Comparison of ENCODE assay signal across 14 cellular contexts in genomic region chr2:441258-442023, GRCh38.
A peak's percentile ranks its signal among the peaks of the same experiment; 100 is the strongest.
DNase-seq lines count a peak whose midpoint lies in the region; ATAC-seq and TF ChIP-seq lines count a peak whose summit lies in the region.
"Had no signal": no experiment of that assay in that cellular context is flagged by ENCODE, and none has a peak within 500 bp of the region (broad histone marks: within the 10 kb centered on the region; RNA-seq: fewer than 3 reads in every experiment).

No MANE protein-coding gene starts in this region.

- no peaks in the 10 kb centered on the region for H3K4me1 ChIP-seq in gastroesophageal sphincter
- H3K4me1 ChIP-seq in upper lobe of right lung, result peaks cover 16% of the 10 kb centered on the region
- H3K4me1 ChIP-seq: left ventricle myocardium inferior, pancreas had no signal

- TF ChIP-seq POLR2A in gastroesophageal sphincter (IDR thresholded peaks at IDR 0.05), result no peak
- TF ChIP-seq POLR2A in erythroblast (IDR thresholded peaks at IDR 0.05; ENCODE audit: low read length), result no peak

- DNase-seq in upper lobe of right lung (no peak), CD14-positive monocyte (ENCODE audit: low spot score) (no peak), erythroblast (lab: John Stamatoyannopoulos, UW) (no peak)
- no peak for DNase-seq in activated CD8-positive, alpha-beta memory T cell treated with anti-CD3 and anti-CD28 coated beads, Interleukin-2, amount 10 ng/mL, durations not matched to agents 7 days and 5 days
- DNase-seq: activated T-cell treated with anti-CD3 and anti-CD28 coated beads, Interleukin-2, amount 50 U/mL, for 1 hour; Calu3; dorsolateral prefrontal cortex; H9; left ventricle myocardium inferior; pancreas; stomach had no signal

- TF ChIP-seq EP300 in gastroesophageal sphincter (IDR thresholded peaks at IDR 0.05), result no peak

- CTCF ChIA-PET in activated CD8-positive, alpha-beta memory T cell treated with anti-CD3 and anti-CD28 coated beads, Interleukin-2, amount 10 ng/mL, durations not matched to agents 7 days and 5 days (lab: Charles Lee), result no interaction called here

- H3K9me3 ChIP-seq in gastroesophageal sphincter (no peaks in the 10 kb centered on the region), upper lobe of right lung (no peaks in the 10 kb centered on the region)
- H3K9me3 ChIP-seq: left ventricle myocardium inferior, pancreas, stomach had no signal

- ATAC-seq in GM19328 (IDR thresholded peaks at IDR 0.05; ENCODE audit: unreplicated experiment), result peak; percentile 34
- peak; percentile 57 for ATAC-seq in HG03095 (IDR thresholded peaks at IDR 0.05; ENCODE audit: unreplicated experiment)
- peak; percentile 25 for ATAC-seq in gastroesophageal sphincter
- peak; percentile 56 for ATAC-seq in upper lobe of right lung
- ATAC-seq in activated CD8-positive, alpha-beta memory T cell treated with anti-CD3 and anti-CD28 coated beads, Interleukin-2, amount 10 ng/mL, durations not matched to agents 7 days and 5 days, result no peak
- ATAC-seq: pancreas had no signal

- H3K4me1 Mint-ChIP-seq in activated CD8-positive, alpha-beta memory T cell treated with anti-CD3 and anti-CD28 coated beads, Interleukin-2, amount 10 ng/mL, durations not matched to agents 7 days and 5 days, result peaks cover 33% of the 10 kb centered on the region
- H3K4me1 Mint-ChIP-seq in CD14-positive monocyte, result no peaks in the 10 kb centered on the region

- H3K27ac ChIP-seq in gastroesophageal sphincter, result no peak overlapping the region
- peak overlapping the region; percentile 85 for H3K27ac ChIP-seq in upper lobe of right lung
- H3K27ac ChIP-seq: left ventricle myocardium inferior, pancreas had no signal

- H3K27me3 ChIP-seq in gastroesophageal sphincter, result peaks cover 51% of the 10 kb centered on the region
- H3K27me3 ChIP-seq in upper lobe of right lung, result no peaks in the 10 kb centered on the region
- H3K27me3 ChIP-seq: pancreas had no signal

- no peaks in the 10 kb centered on the region for H3K36me3 Mint-ChIP-seq in activated CD8-positive, alpha-beta memory T cell treated with anti-CD3 and anti-CD28 coated beads, Interleukin-2, amount 10 ng/mL, durations not matched to agents 7 days and 5 days
- no peaks in the 10 kb centered on the region for H3K36me3 Mint-ChIP-seq in CD14-positive monocyte

- H3K4me3 ChIP-seq in gastroesophageal sphincter (no peak overlapping the region), upper lobe of right lung (no peak overlapping the region)
- H3K4me3 ChIP-seq: dorsolateral prefrontal cortex, left ventricle myocardium inferior, pancreas, stomach had no signal

- H3K27me3 Mint-ChIP-seq in activated CD8-positive, alpha-beta memory T cell treated with anti-CD3 and anti-CD28 coated beads, Interleukin-2, amount 10 ng/mL, durations not matched to agents 7 days and 5 days, result no peaks in the 10 kb centered on the region
- H3K27me3 Mint-ChIP-seq in CD14-positive monocyte (ENCODE audit: low read depth in 3 of 3), result peaks cover 4 to 5% (median 5%) of the 10 kb centered on the region in 3 donors

- no peak overlapping the region for H3K4me3 Mint-ChIP-seq in activated CD8-positive, alpha-beta memory T cell treated with anti-CD3 and anti-CD28 coated beads, Interleukin-2, amount 10 ng/mL, durations not matched to agents 7 days and 5 days
- no peak overlapping the region for H3K4me3 Mint-ChIP-seq in CD14-positive monocyte
- H3K4me3 Mint-ChIP-seq: H9 had no signal

- intact Hi-C loops in upper lobe of right lung (cut with DNase I) (no loop called here), CD14-positive monocyte (cut with micrococcal nuclease) (no loop called here)

- H3K36me3 ChIP-seq in gastroesophageal sphincter (no peaks in the 10 kb centered on the region), upper lobe of right lung (no peaks in the 10 kb centered on the region)
- H3K36me3 ChIP-seq: left ventricle myocardium inferior, pancreas, stomach had no signal

- WGBS in gastroesophageal sphincter (ENCODE audit: low coverage in 1 of 2), 2 donors, result 64 to 75% methylated on average over 3 to 15 of the region's 16 CpGs

- no peaks in the 10 kb centered on the region for H3K9me3 Mint-ChIP-seq in activated CD8-positive, alpha-beta memory T cell treated with anti-CD3 and anti-CD28 coated beads, Interleukin-2, amount 10 ng/mL, durations not matched to agents 7 days and 5 days (ENCODE audit: low read depth)
- peaks cover 0 to 3% (median 0%) of the 10 kb centered on the region in 7 donors for H3K9me3 Mint-ChIP-seq in CD14-positive monocyte
- H3K9me3 Mint-ChIP-seq: H9 had no signal

- no peak overlapping the region for H3K27ac Mint-ChIP-seq in activated CD8-positive, alpha-beta memory T cell treated with anti-CD3 and anti-CD28 coated beads, Interleukin-2, amount 10 ng/mL, durations not matched to agents 7 days and 5 days
- no peak overlapping the region for H3K27ac Mint-ChIP-seq in CD14-positive monocyte
- H3K27ac Mint-ChIP-seq: H9 had no signal

- TF ChIP-seq CTCF in gastroesophageal sphincter (IDR thresholded peaks at IDR 0.05) (no peak), upper lobe of right lung (IDR thresholded peaks at IDR 0.05) (no peak), CD14-positive monocyte (IDR thresholded peaks at IDR 0.05) (no peak)
